ENCODE assay signal across 8 cellular contexts in genomic region chr2:17830053-17831034, GRCh38. TPM values are rescaled to one million over a fixed set of nuclear protein-coding genes. Genes with fewer than 3 reads are reported as not detected.
DNase-seq lines count a peak whose midpoint lies in the region; ATAC-seq and TF ChIP-seq lines count a peak whose summit lies in the region.

No MANE protein-coding gene starts in this region.

- H3K36me3 Mint-ChIP-seq in natural killer cell = no peaks in the 10 kb centered on the region

- peaks cover 0 to 3% of the 10 kb centered on the region in 2 donors for H3K4me1 Mint-ChIP-seq in natural killer cell

- intact Hi-C loops in natural killer cell (cut with micrococcal nuclease) = no loop called here

- H3K4me3 ChIP-seq in AG04449 (ENCODE audit: low read depth, low read length) (peak overlapping the region; percentile 32), fibroblast of pulmonary artery (replicated peaks; ENCODE audit: low read depth, low read length) (peak overlapping the region; percentile 32), upper lobe of left lung (peak overlapping the region in 1 of 4 donors; percentile 10)

- CTCF ChIA-PET in AG04449 (lab: Yijun Ruan, JAX) = interaction anchor here (0.7 to 5.3 kb wide), 28 partner anchors 8 to 473 kb away, joined by 3 to 35 read pairs (median 5); partner anchors contain the start of gene MSGN1

- DNase-seq in AG04449 (ENCODE audit: low read depth, low spot score) = peak; percentile 9
- peak; percentile 63 for DNase-seq in NCI-H1092 treated with DMSO at 0.1 percent for 48 hours (lab: John Stamatoyannopoulos, UW)
- DNase-seq in activated CD8-positive, alpha-beta memory T cell treated with anti-CD3 and anti-CD28 coated beads for 48 hours (ENCODE audit: low read depth in 2 of 3, low spot score in 2 of 3) = peak; percentile 6 to 30 (median 23)
- peak; percentile 79 for DNase-seq in fibroblast of pulmonary artery (ENCODE audit: low read depth)
- DNase-seq in natural killer cell = peak; percentile 20
- DNase-seq in upper lobe of left lung = peak; percentile 69 to 92

- POLR2A ChIA-PET in AG04449 (lab: Yijun Ruan, JAX) = no interaction called here

- peak; percentile 86 for TF ChIP-seq CTCF in AG04449 (IDR thresholded peaks at IDR 0.05; ENCODE audit: insufficient read depth, low read length, missing control alignments)
- TF ChIP-seq CTCF in fibroblast of pulmonary artery (IDR thresholded peaks at IDR 0.05; ENCODE audit: low read length, missing control alignments) = peak; percentile 90
- peak; percentile 30 for TF ChIP-seq CTCF in natural killer cell (IDR thresholded peaks at IDR 0.05)
- peak; percentile 69 to 87 (median 79) for TF ChIP-seq CTCF in upper lobe of left lung (IDR thresholded peaks at IDR 0.05)

- H3K27me3 ChIP-seq in upper lobe of left lung = peaks cover 0 to 6% (median 0%) of the 10 kb centered on the region in 4 donors

- no peak overlapping the region for H3K27ac Mint-ChIP-seq in natural killer cell

- H3K27me3 Mint-ChIP-seq in natural killer cell (ENCODE audit: low read depth in 2 of 2) = peaks cover 22 to 27% of the 10 kb centered on the region in 2 donors

- H3K4me3 Mint-ChIP-seq in natural killer cell = no peak overlapping the region

- no peaks in the 10 kb centered on the region for H3K9me3 ChIP-seq in upper lobe of left lung

- peak; percentile 95 for ATAC-seq in GM18502 (IDR thresholded peaks at IDR 0.05; ENCODE audit: poor library complexity, unreplicated experiment)
- peak; percentile 90 for ATAC-seq in HG02852 (IDR thresholded peaks at IDR 0.05; ENCODE audit: unreplicated experiment)
- peak in 2 of 3 donors; percentile 44 to 60 for ATAC-seq in natural killer cell
- peak; percentile 79 to 91 for ATAC-seq in upper lobe of left lung (ENCODE audit: low FRiP score in 2 of 2)

- no peak for TF ChIP-seq EP300 in upper lobe of left lung (IDR thresholded peaks at IDR 0.05)

- WGBS in upper lobe of left lung, 2 donors = 13 to 16% methylated on average over 32 to 36 of the region's 37 CpGs

- no peak overlapping the region for H3K27ac ChIP-seq in upper lobe of left lung

- H3K9me3 Mint-ChIP-seq in natural killer cell = no peaks in the 10 kb centered on the region

- H3K4me1 ChIP-seq in upper lobe of left lung = peaks cover 0 to 8% (median 8%) of the 10 kb centered on the region in 4 donors

- no peaks in the 10 kb centered on the region for H3K36me3 ChIP-seq in upper lobe of left lung

- no peak for TF ChIP-seq POLR2A in upper lobe of left lung (IDR thresholded peaks at IDR 0.05)

RNA-seq across cellular contexts. Expression of gene MSGN1, which starts 14.1 kb away (rescaled TPM):
- total RNA-seq in natural killer cell = not detected
- not detected for total RNA-seq in upper lobe of left lung

RNA-seq across cellular contexts. Expression of gene KCNS3, which starts 48.1 kb away (rescaled TPM):
- not detected for total RNA-seq in natural killer cell
- total RNA-seq in upper lobe of left lung = 100 to 1,000 TPM in 1 of 6 donors, 10 to 100 TPM in 5; 34.2 to 110 (median 48.8) TPM

Comparison
In these comparisons a context has a peak if more than half of its experiments do, and no peak if none do; other contexts are left out.
1. DNase-seq: peak in every context shown above with its lines; median percentile 80 in upper lobe of left lung; 79 in fibroblast of pulmonary artery; 63 in NCI-H1092 treated with DMSO at 0.1 percent for 48 hours; 23 in activated CD8-positive, alpha-beta memory T cell treated with anti-CD3 and anti-CD28 coated beads for 48 hours; 20 in natural killer cell; 9 in AG04449.
2. CTCF ChIP-seq: peak in every context shown above with its lines; median percentile 90 in fibroblast of pulmonary artery; 86 in AG04449; 79 in upper lobe of left lung; 30 in natural killer cell.
3. RNA of gene KCNS3, which starts 48.1 kb away (total RNA-seq): 34.2 to 110 TPM in upper lobe of left lung; not detected in natural killer cell; every median in the first group is over 10 times any median in the second.
4. Peak in every context shown above with its lines, with median percentiles within 50 percentile points of each other: ATAC-seq.